ENCODE assay signal across 8 cellular contexts in the genomic region with DNA sequence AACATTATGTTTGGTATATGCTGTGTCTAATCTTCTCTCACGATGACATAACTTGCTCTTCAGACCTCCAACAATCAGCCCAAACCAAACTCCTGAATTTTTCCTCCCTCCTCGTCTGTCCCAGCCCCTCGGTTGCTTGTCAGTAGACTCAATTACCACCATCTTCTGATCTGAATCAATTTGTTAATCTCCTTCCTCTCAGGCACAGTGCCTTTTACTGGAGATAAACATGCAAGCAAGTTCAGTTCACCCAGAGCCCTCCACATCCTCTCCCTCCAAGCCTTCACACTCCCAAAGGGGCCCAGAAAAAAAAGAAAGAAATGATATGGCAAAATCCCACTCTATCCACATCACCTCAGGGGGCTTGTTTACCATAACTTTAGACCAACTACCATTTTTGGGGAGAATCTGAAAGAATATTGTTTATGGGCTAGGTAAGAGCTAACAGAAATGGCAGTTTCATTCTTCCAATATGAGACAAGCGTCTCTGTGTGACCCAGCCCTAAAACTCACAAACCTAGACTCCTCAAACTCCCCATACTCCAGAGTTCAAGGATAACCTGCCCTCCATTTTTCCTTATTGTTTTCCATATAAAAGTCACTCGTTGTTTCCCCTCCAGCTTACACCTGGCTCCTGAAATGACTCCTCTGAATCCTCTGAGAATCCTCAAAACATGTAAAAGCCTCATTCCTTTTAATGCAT. TPM values are rescaled to one million over a fixed set of nuclear protein-coding genes. Genes with fewer than 3 reads are reported as not detected.
DNase-seq lines count a peak whose midpoint lies in the region; ATAC-seq and TF ChIP-seq lines count a peak whose summit lies in the region.

No MANE protein-coding gene starts in this region.

- H3K36me3 Mint-ChIP-seq in memory B cell: no peaks in the 10 kb centered on the region

- TF ChIP-seq POLR2A in heart left ventricle (IDR thresholded peaks at IDR 0.05): no peak

- TF ChIP-seq CTCF in heart left ventricle (IDR thresholded peaks at IDR 0.05) (no peak), astrocyte of the spinal cord (IDR thresholded peaks at IDR 0.05; ENCODE audit: low read depth, low read length) (no peak)

- no peaks in the 10 kb centered on the region for H3K27me3 Mint-ChIP-seq in memory B cell

- no peak for ATAC-seq in heart left ventricle
- ATAC-seq in left ventricle myocardium superior: no peak
- ATAC-seq in memory B cell (ENCODE audit: low read depth): no peak
- ATAC-seq in GM19395 (IDR thresholded peaks at IDR 0.05; ENCODE audit: unreplicated experiment): no peak

- H3K4me3 Mint-ChIP-seq in memory B cell: peak overlapping the region; percentile 91

- H3K4me3 ChIP-seq in heart left ventricle (peak overlapping the region in 11 of 12 donors; percentile 86 to 100 (median 96)), astrocyte of the spinal cord (ENCODE audit: low read depth, low read length) (peak overlapping the region; percentile 68), urinary bladder (ENCODE audit: low read depth, low read length) (peak overlapping the region; percentile 70)

- no peak for DNase-seq in heart left ventricle
- DNase-seq in left ventricle myocardium superior: no peak
- DNase-seq in astrocyte of the spinal cord (ENCODE audit: low read depth, low spot score): no peak
- no peak for DNase-seq in memory B cell (ENCODE audit: low spot score in 2 of 2)
- DNase-seq in inferior parietal cortex (ENCODE audit: extremely low spot score): no peak
- no peak for DNase-seq in HuH-7.5 (ENCODE audit: low spot score)

- H3K4me1 Mint-ChIP-seq in memory B cell: peaks cover 19% of the 10 kb centered on the region

- H3K9me3 Mint-ChIP-seq in memory B cell: no peaks in the 10 kb centered on the region

- peaks cover 4 to 61% (median 41%) of the 10 kb centered on the region in 12 donors for H3K4me1 ChIP-seq in heart left ventricle
- H3K4me1 ChIP-seq in urinary bladder (ENCODE audit: insufficient read depth): no peaks in the 10 kb centered on the region

- intact Hi-C loops in heart left ventricle (cut with DNase I): loop anchor here in 8 of 10 donors (1.0 to 5.0 kb wide), 5 partner anchors 21 to 115 kb away; no protein-coding TSS in a partner anchor
- intact Hi-C loops in left ventricle myocardium superior (cut with micrococcal nuclease): loop anchor here (5.0 kb wide), 1 partner anchor 114 kb away; no protein-coding TSS in a partner anchor

- H3K36me3 ChIP-seq in heart left ventricle (no peaks in the 10 kb centered on the region), urinary bladder (ENCODE audit: insufficient read depth) (no peaks in the 10 kb centered on the region)

- WGBS in heart left ventricle, 4 donors: 42 to 48% (median 45%) methylated on average over 5 of the region's 5 CpGs
- 66% methylated on average over 5 of the region's 5 CpGs for WGBS in urinary bladder

- H3K27ac ChIP-seq in heart left ventricle (peak overlapping the region in 11 of 12 donors; percentile 90 to 97 (median 93)), urinary bladder (ENCODE audit: low read depth) (no peak overlapping the region)

- H3K27ac Mint-ChIP-seq in memory B cell: peak overlapping the region; percentile 80

- no peaks in the 10 kb centered on the region for H3K27me3 ChIP-seq in heart left ventricle

- no peaks in the 10 kb centered on the region for H3K9me3 ChIP-seq in heart left ventricle

- in situ Hi-C loops in astrocyte of the spinal cord (cut with HindIII; ENCODE audit: low sequenced_read_pairs): no loop called here

RNA-seq across cellular contexts. Expression of gene TEX2, which starts 1.5 kb away (rescaled TPM):
- 10 to 100 TPM; 42.2 to 55.8 (median 51.1) TPM for total RNA-seq in heart left ventricle
- polyA plus RNA-seq in heart left ventricle: 10 to 100 TPM; 16.8 to 49.1 TPM
- total RNA-seq in left ventricle myocardium superior: 55.4 TPM
- total RNA-seq in urinary bladder: 18.6 TPM
- 20.3 TPM for polyA plus RNA-seq in urinary bladder
